In genomic region chr17:39801055-39801454, GRCh38 we compare ENCODE assay signal across 10 cellular contexts.
DNase-seq lines count a peak whose midpoint lies in the region; TF ChIP-seq lines count a peak whose summit lies in the region.
"Had no signal": no experiment of that assay in that cellular context is flagged by ENCODE, and none has a peak within 500 bp of the region (broad histone marks: within the 10 kb centered on the region; RNA-seq: fewer than 3 reads in every experiment).

No MANE protein-coding gene starts in this region.

- no peak overlapping the region for H3K4me2 ChIP-seq in H9 (ENCODE audit: insufficient read depth, insufficient read length, low read length)
- no peak overlapping the region for H3K4me2 ChIP-seq in PC-9

- intact Hi-C loops in PC-9 (cut with micrococcal nuclease; ENCODE audit: unreplicated experiment) (no loop called here), ascending aorta (cut with DNase I) (no loop called here)

- H2BK15ac ChIP-seq in H9 (ENCODE audit: low read depth, low read length) = no peak overlapping the region

- POLR2A ChIA-PET in PC-9 (lab: Charles Lee; ENCODE audit: unreplicated experiment) = no interaction called here

- no peak overlapping the region for H2BK120ac ChIP-seq in H9 (ENCODE audit: low read depth, low read length, poor library complexity, severe bottlenecking)

- no peak overlapping the region for H4K91ac ChIP-seq in H9 (ENCODE audit: insufficient read length, low read depth, low read length)

- no peak for TF ChIP-seq CTCF in H9 (conservative IDR thresholded peaks at IDR 0.05)
- no peak for TF ChIP-seq CTCF in PC-9 (conservative IDR thresholded peaks at IDR 0.05)
- no peak for TF ChIP-seq CTCF in ascending aorta (IDR thresholded peaks at IDR 0.05)

- H3F3A ChIP-seq in PC-9 (ENCODE audit: insufficient read depth, low read depth) = 0 out of 2 replicates have a peak, but pooled peaks cover 3% of the 10 kb centered on the region

- H3K56ac ChIP-seq in H9 (ENCODE audit: insufficient read length, low read depth, low read length) = no peak overlapping the region

- H3K27me3 ChIP-seq in H9 (ENCODE audit: insufficient read depth, low read length) (no peaks in the 10 kb centered on the region), PC-9 (ENCODE audit: insufficient read depth, low read depth) (no peaks in the 10 kb centered on the region), ascending aorta (no peaks in the 10 kb centered on the region)
- H3K27me3 ChIP-seq: pancreas had no signal

- no peak overlapping the region for H2AFZ ChIP-seq in H9 (ENCODE audit: low read length)
- H2AFZ ChIP-seq in PC-9 = 0 out of 2 replicates have a peak overlapping the region, but pooled peaks have one; percentile 34

- no peak overlapping the region for H2BK20ac ChIP-seq in H9 (ENCODE audit: low read depth, low read length, poor library complexity, severe bottlenecking)

- DNase-seq in NCI-H1417 (lab: John Stamatoyannopoulos, UW) (peak in 2 of 3 experiments; percentile 41 to 64), NCI-H1417 treated with DMSO at 0.1 percent for 48 hours (lab: John Stamatoyannopoulos, UW) (no peak), H9 (no peak), PC-9 (no peak), immature natural killer cell (no peak), ascending aorta (ENCODE audit: low spot score in 2 of 2) (no peak), NCI-H2196 (lab: John Stamatoyannopoulos, UW; ENCODE audit: unreplicated experiment) (no peak), GDM1 (lab: John Stamatoyannopoulos, UW) (no peak)
- DNase-seq: pancreas had no signal

- no peak overlapping the region for H3K4ac ChIP-seq in H9 (ENCODE audit: low read depth, low read length)

- no peak overlapping the region for H3K18ac ChIP-seq in H9 (ENCODE audit: insufficient read length, low read depth, low read length)

- H3K9ac ChIP-seq in H9 (ENCODE audit: extremely low read depth, insufficient read length, low read length) = no peak overlapping the region

- no peaks in the 10 kb centered on the region for H3K23me2 ChIP-seq in H9 (ENCODE audit: insufficient read length, low read depth, low read length, poor library complexity, severe bottlenecking)

- no peaks in the 10 kb centered on the region for H3K9me2 ChIP-seq in PC-9 (ENCODE audit: insufficient read depth)

- H2AK5ac ChIP-seq in H9 (ENCODE audit: insufficient read length, low read length) = no peak overlapping the region

- BruUV-seq in PC-9 (replicated peaks; lab: Mats Ljungman, UMichigan) = no TSS peak

- no peak overlapping the region for H4K8ac ChIP-seq in H9 (replicated peaks; ENCODE audit: insufficient read length, low read depth, low read length)

- H3T11ph ChIP-seq in H9 (ENCODE audit: low read length) = no peak overlapping the region

- H3K9me3 ChIP-seq in H9 (ENCODE audit: control insufficient read depth, low read depth, low read length) = no peaks in the 10 kb centered on the region
- no peaks in the 10 kb centered on the region for H3K9me3 ChIP-seq in PC-9 (ENCODE audit: insufficient read depth, low read depth)
- no peaks in the 10 kb centered on the region for H3K9me3 ChIP-seq in ascending aorta
- H3K9me3 ChIP-seq: pancreas had no signal

- H4K5ac ChIP-seq in H9 (ENCODE audit: insufficient read length, low read depth, low read length) = no peak overlapping the region

- H3K4me1 ChIP-seq in H9 (ENCODE audit: insufficient read depth, low read length) (peaks cover 4% of the 10 kb centered on the region), PC-9 (replicated peaks; ENCODE audit: insufficient read depth) (no peaks in the 10 kb centered on the region; the same call in 1 of the 2 replicates), ascending aorta (no peaks in the 10 kb centered on the region)
- H3K4me1 ChIP-seq: pancreas had no signal

- peak overlapping the region; percentile 4 to 63 (median 36); a peak in 4 of 7 replicates for H3K27ac Mint-ChIP-seq in H9
- H3K27ac Mint-ChIP-seq in immature natural killer cell = peak overlapping the region; percentile 5 to 81 (median 78)
- H3K27ac Mint-ChIP-seq: dendritic cell treated with granulocyte-macrophage colony-stimulating factor and Interleukin-4, amounts not matched to agents 40 ng/mL and 50 ng/mL, for 4 days had no signal

- no CpG with 5 or more reads among the region's 4 CpGs for WGBS in H9 (ENCODE audit: extremely low coverage, insufficient read length, low lambda C conversion rate)

- H3K79me2 ChIP-seq in H9 (ENCODE audit: insufficient read depth, low read length) (no peaks in the 10 kb centered on the region), PC-9 (ENCODE audit: low read depth) (no peaks in the 10 kb centered on the region)

- no peak overlapping the region for H3K23ac ChIP-seq in H9 (ENCODE audit: insufficient read length, low read depth, low read length)

- no peak overlapping the region for H2BK5ac ChIP-seq in H9 (ENCODE audit: insufficient read length, low read length)

- H3K36me3 Mint-ChIP-seq in H9 (ENCODE audit: insufficient read depth in 1 of 3, low read depth in 3 of 3) (no peaks in the 10 kb centered on the region), immature natural killer cell (peaks cover 9 to 19% (median 18%) of the 10 kb centered on the region in 3 donors)

- H3K27ac ChIP-seq in H9 (ENCODE audit: insufficient read length, low read depth, low read length) = no peak overlapping the region
- H3K27ac ChIP-seq in PC-9 = no peak overlapping the region
- H3K27ac ChIP-seq in ascending aorta = no peak overlapping the region
- H3K27ac ChIP-seq: pancreas had no signal

- H3K4me3 Mint-ChIP-seq in H9 (no peak overlapping the region), immature natural killer cell (peak overlapping the region in 1 of 5 donors; percentile 43)
- H3K4me3 Mint-ChIP-seq: dendritic cell treated with granulocyte-macrophage colony-stimulating factor and Interleukin-4, amounts not matched to agents 40 ng/mL and 50 ng/mL, for 4 days had no signal

- H4K20me1 ChIP-seq in H9 (ENCODE audit: control insufficient read depth, insufficient read depth, insufficient read length) (no peaks in the 10 kb centered on the region), PC-9 (ENCODE audit: insufficient read depth) (no peaks in the 10 kb centered on the region)

- H3K27me3 Mint-ChIP-seq in H9 (ENCODE audit: low read depth) = no peaks in the 10 kb centered on the region
- peaks cover 0 to 2% (median 1%) of the 10 kb centered on the region in 3 donors for H3K27me3 Mint-ChIP-seq in immature natural killer cell (ENCODE audit: low read depth in 3 of 3)

- H2BK12ac ChIP-seq in H9 (ENCODE audit: insufficient read length, low read depth, low read length) = no peak overlapping the region

- no peaks in the 10 kb centered on the region for H3K9me3 Mint-ChIP-seq in H9
- H3K9me3 Mint-ChIP-seq in immature natural killer cell = no peaks in the 10 kb centered on the region
- H3K9me3 Mint-ChIP-seq: dendritic cell treated with granulocyte-macrophage colony-stimulating factor and Interleukin-4, amounts not matched to agents 40 ng/mL and 50 ng/mL, for 4 days had no signal

- CTCF ChIA-PET in PC-9 (lab: Charles Lee) = no interaction called here

- H3K4me1 Mint-ChIP-seq in H9 (peaks cover 26 to 37% of the 10 kb centered on the region in 2 experiments), immature natural killer cell (peaks cover 44 to 71% of the 10 kb centered on the region in 2 donors)

- H3K4me3 ChIP-seq in PC-9 (no peak overlapping the region), ascending aorta (no peak overlapping the region)
- H3K4me3 ChIP-seq: pancreas had no signal

- no peak overlapping the region for H3K14ac ChIP-seq in H9 (ENCODE audit: insufficient read depth, low read length)

- H3K36me3 ChIP-seq in PC-9 (ENCODE audit: low read depth) = no peaks in the 10 kb centered on the region
- no peaks in the 10 kb centered on the region for H3K36me3 ChIP-seq in ascending aorta
- H3K36me3 ChIP-seq: pancreas had no signal

- no peaks in the 10 kb centered on the region for H3K79me1 ChIP-seq in H9 (ENCODE audit: insufficient read depth, low read depth, low read length, poor library complexity, severe bottlenecking)

Comparison
In these comparisons a context has a peak if more than half of its experiments do, and no peak if none do; other contexts are left out.
1. DNase-seq: peak in NCI-H1417 (2 of 3); none in NCI-H1417 treated with DMSO at 0.1 percent for 48 hours (single experiment), H9 (single experiment), PC-9 (0 of 2), immature natural killer cell (0 of 3), ascending aorta (0 of 2), NCI-H2196 (single experiment) and GDM1 (single experiment).